12 cellular contexts compared by ENCODE assay signal in the genomic region with DNA sequence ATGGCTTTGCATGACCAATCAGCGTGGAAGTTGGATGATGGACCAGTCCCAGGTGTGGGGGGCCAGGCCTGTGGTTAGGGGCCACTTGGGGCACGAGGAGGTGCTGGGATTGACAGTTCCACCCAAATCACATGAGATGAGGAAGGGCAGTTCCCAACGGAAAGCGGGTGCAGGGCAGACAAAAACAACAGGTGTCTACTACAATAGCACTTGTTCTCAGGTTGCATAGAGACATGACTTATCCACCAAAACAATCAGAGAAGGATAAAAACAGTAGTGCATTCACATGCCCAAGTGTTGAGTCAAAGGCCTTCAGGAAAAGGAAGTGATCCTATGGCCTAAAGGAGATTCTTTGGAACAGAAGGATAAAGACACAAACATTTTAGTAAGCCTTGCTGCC. TPM values are rescaled to one million over a fixed set of nuclear protein-coding genes. Genes with fewer than 3 reads are reported as not detected.
DNase-seq lines count a peak whose midpoint lies in the region; ATAC-seq and TF ChIP-seq lines count a peak whose summit lies in the region.
"Had no signal": no experiment of that assay in that cellular context is flagged by ENCODE, and none has a peak within 500 bp of the region (broad histone marks: within the 10 kb centered on the region; RNA-seq: fewer than 3 reads in every experiment).

No MANE protein-coding gene starts in this region.

- H3K4ac ChIP-seq in mesendoderm (ENCODE audit: low read depth, low read length) = no peak overlapping the region

- no peak overlapping the region for H3K18ac ChIP-seq in mesendoderm (ENCODE audit: low read length)

- TF ChIP-seq CTCF in breast epithelium (IDR thresholded peaks at IDR 0.05) = no peak

- H3K4me3 ChIP-seq in breast epithelium (no peak overlapping the region), mesendoderm (ENCODE audit: low read length) (no peak overlapping the region)
- H3K4me3 ChIP-seq: smooth muscle cell had no signal

- no peak overlapping the region for H3K56ac ChIP-seq in mesendoderm (ENCODE audit: low read length)

- H3K23ac ChIP-seq in mesendoderm (ENCODE audit: low read length) = no peak overlapping the region

- ATAC-seq in HG03520 (IDR thresholded peaks at IDR 0.05; ENCODE audit: unreplicated experiment) = no peak
- ATAC-seq in GM18858 (IDR thresholded peaks at IDR 0.05; ENCODE audit: unreplicated experiment) = no peak

- no CpG with 5 or more reads among the region's 4 CpGs for WGBS in mesendoderm (ENCODE audit: extremely low coverage, insufficient coverage, low lambda C conversion rate)

- no peak overlapping the region for H4K8ac ChIP-seq in mesendoderm (ENCODE audit: low read depth, low read length)

- H3K4me2 ChIP-seq in mesendoderm (ENCODE audit: low read length) = no peak overlapping the region
- H3K4me2 ChIP-seq: smooth muscle cell had no signal

- intact Hi-C loops in breast epithelium (cut with DNase I; ENCODE audit: low total_unique reads) = no loop called here

- no peaks in the 10 kb centered on the region for H3K79me1 ChIP-seq in mesendoderm (ENCODE audit: low read length)

- H3K36me3 ChIP-seq in breast epithelium = no peaks in the 10 kb centered on the region
- no peaks in the 10 kb centered on the region for H3K36me3 ChIP-seq in mesendoderm (ENCODE audit: control insufficient read depth, insufficient read depth, low read length)

- H4K5ac ChIP-seq in mesendoderm (ENCODE audit: low read length) = no peak overlapping the region

- no peaks in the 10 kb centered on the region for H3K9me3 ChIP-seq in breast epithelium

- H2BK5ac ChIP-seq in mesendoderm (ENCODE audit: low read length) = no peak overlapping the region

- TF ChIP-seq POLR2A in breast epithelium (IDR thresholded peaks at IDR 0.05) = no peak

- H3K4me1 ChIP-seq in breast epithelium = no peaks in the 10 kb centered on the region
- peaks cover 3% of the 10 kb centered on the region for H3K4me1 ChIP-seq in mesendoderm (ENCODE audit: control insufficient read depth, low read depth, low read length)

- H3K79me2 ChIP-seq in mesendoderm (ENCODE audit: control insufficient read depth, insufficient read depth, low read length) = no peaks in the 10 kb centered on the region

- no peaks in the 10 kb centered on the region for H3K27me3 ChIP-seq in breast epithelium
- no peaks in the 10 kb centered on the region for H3K27me3 ChIP-seq in mesendoderm (ENCODE audit: insufficient read depth, low read length, poor library complexity)

- H3K9ac ChIP-seq in mesendoderm (ENCODE audit: low read length) = no peak overlapping the region

- H2AK5ac ChIP-seq in mesendoderm (ENCODE audit: low read length) = no peak overlapping the region

- H3K27ac ChIP-seq in breast epithelium (peak overlapping the region; percentile 81 to 86), mesendoderm (ENCODE audit: low read depth, low read length) (no peak overlapping the region)

- peak; percentile 76 for DNase-seq in Daoy (ENCODE audit: low read depth)
- peak; percentile 95 for DNase-seq in NCI-H2107 treated with DMSO at 0.1 percent for 48 hours (lab: John Stamatoyannopoulos, UW; ENCODE audit: unreplicated experiment)
- DNase-seq in breast epithelium (ENCODE audit: low spot score in 2 of 2) = peak in 1 of 2 donors; percentile 48
- peak; percentile 71 for DNase-seq in mesendoderm
- no peak for DNase-seq in anterior cingulate cortex (lab: John Stamatoyannopoulos, UW)
- DNase-seq in effector CD4-positive, alpha-beta T cell = no peak
- DNase-seq: activated CD8-positive, alpha-beta memory T cell treated with anti-CD3 and anti-CD28 coated beads for 24 hours; midbrain; NCI-H187 treated with DMSO at 0.1 percent for 48 hours had no signal

- H2BK15ac ChIP-seq in mesendoderm (replicated peaks; ENCODE audit: low read depth) = no peak overlapping the region

- no peak overlapping the region for H2BK120ac ChIP-seq in mesendoderm (ENCODE audit: low read depth, low read length)

RNA-seq across cellular contexts. Expression of gene EIF2B2, which starts 14.6 kb away (rescaled TPM):
- 72.0 and 87.9 TPM in 2 replicates for total RNA-seq in Daoy (2014; rRNA removed; shearing (Covaris generic))
- 10 to 100 TPM; 31.8 to 40.3 (median 36.0) TPM for total RNA-seq in breast epithelium
- 37.3 TPM for polyA plus RNA-seq in mesendoderm (2013, experiment 1 of 2)
- 37.9 TPM for polyA plus RNA-seq in mesendoderm (2013, experiment 2 of 2)

RNA-seq across cellular contexts. Expression of gene PGF, which starts 32.7 kb away (rescaled TPM):
- total RNA-seq in Daoy (2014; rRNA removed; shearing (Covaris generic)) = 4.4 and 8.0 TPM in 2 replicates
- total RNA-seq in breast epithelium = 10 to 100 TPM in 1 of 3 donors, 1 to 10 TPM in 2; 3.7 to 17.9 (median 8.2) TPM
- polyA plus RNA-seq in mesendoderm (2013, experiment 1 of 2) = 1.2 TPM
- 1.3 TPM for polyA plus RNA-seq in mesendoderm (2013, experiment 2 of 2)

Comparison
In these comparisons a context has a peak if more than half of its experiments do, and no peak if none do; other contexts are left out.
1. DNase-seq: peak in Daoy (single experiment), NCI-H2107 treated with DMSO at 0.1 percent for 48 hours (single experiment) and mesendoderm (single experiment); none in anterior cingulate cortex (0 of 58) and effector CD4-positive, alpha-beta T cell (single experiment).